29 cellular contexts compared by ENCODE assay signal in the genomic region with DNA sequence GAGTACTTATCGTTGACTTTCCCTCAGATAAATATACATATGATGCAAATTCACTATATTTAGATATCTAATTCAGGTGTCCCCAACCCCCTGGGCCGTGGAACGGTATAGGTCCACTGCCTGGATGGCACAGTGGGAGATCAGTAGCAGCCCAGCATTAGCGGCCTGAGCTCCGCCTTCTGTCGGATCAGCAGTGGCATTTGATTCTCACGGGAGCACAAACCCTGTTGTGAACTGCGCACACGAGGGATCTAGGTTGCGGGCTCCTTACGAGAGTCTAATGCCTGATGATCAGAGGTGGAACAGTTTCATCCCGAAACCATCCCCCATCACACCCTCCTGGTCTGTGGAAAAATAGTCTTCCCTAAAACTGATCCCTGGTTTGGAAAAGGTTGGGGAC.
"Had no signal": no experiment of that assay in that cellular context is flagged by ENCODE, and none has a peak within 500 bp of the region (broad histone marks: within the 10 kb centered on the region; RNA-seq: fewer than 3 reads in every experiment).

No MANE protein-coding gene starts in this region.

- H3K9me3 Mint-ChIP-seq: activated naive CD4-positive, alpha-beta T cell treated with anti-CD3 and anti-CD28 coated beads, Interleukin-2, amount 10 ng/mL, durations not matched to agents 7 days and 5 days; activated naive CD8-positive, alpha-beta T cell treated with anti-CD3 and anti-CD28 coated beads, Interleukin-2, amount 10 ng/mL, durations not matched to agents 7 days and 5 days; activated T-cell treated with anti-CD3 and anti-CD28 coated beads, Interleukin-2, amount 50 U/mL, for 24 hours; effector memory CD8-positive, alpha-beta T cell; immature natural killer cell; mesothelial cell of epicardium; naive thymus-derived CD4-positive, alpha-beta T cell; stimulated activated naive B cell treated with anti-CD40 and anti-IgM and Interleukin-4, amounts not matched to agents 10 μg/mL and 1 μg/mL and 100 μg/mL, for 72 hours had no signal

- H3K27ac ChIP-seq: brain microvascular endothelial cell, heart left ventricle, pancreas, prostate gland, sigmoid colon, stomach, tibial nerve had no signal

- H3K4me1 Mint-ChIP-seq: immature natural killer cell; mesothelial cell of epicardium; stimulated activated naive B cell treated with anti-CD40 and anti-IgM and Interleukin-4, amounts not matched to agents 10 μg/mL and 1 μg/mL and 100 μg/mL, for 72 hours had no signal

- H3K36me3 Mint-ChIP-seq: immature natural killer cell; mesothelial cell of epicardium; stimulated activated naive B cell treated with anti-CD40 and anti-IgM and Interleukin-4, amounts not matched to agents 10 μg/mL and 1 μg/mL and 100 μg/mL, for 72 hours had no signal

- H3K27me3 ChIP-seq: brain microvascular endothelial cell, heart left ventricle, pancreas, tibial nerve had no signal

- DNase-seq: activated CD4-positive, alpha-beta T cell treated with anti-CD3 and anti-CD28 coated beads for 4 hours; activated CD4-positive, alpha-beta T cell treated with anti-CD3 and anti-CD28 coated beads, Interleukin-2, amount 50 U/mL, for 48 hours; activated CD8-positive, alpha-beta memory T cell treated with anti-CD3 and anti-CD28 coated beads, Interleukin-2, amount 50 U/mL, for 48 hours; activated gamma-delta T cell; activated naive CD4-positive, alpha-beta T cell treated with anti-CD3 and anti-CD28 coated beads, Interleukin-2, amount 10 ng/mL, durations not matched to agents 7 days and 5 days; activated naive CD8-positive, alpha-beta T cell treated with anti-CD3 and anti-CD28 coated beads, Interleukin-2, amount 10 ng/mL, durations not matched to agents 7 days and 5 days; activated T-cell treated with anti-CD3 and anti-CD28 coated beads, Interleukin-2, amount 50 U/mL, for 24 hours; brain microvascular endothelial cell; caudate nucleus; cortex of kidney; effector memory CD8-positive, alpha-beta T cell; erythroblast; foreskin fibroblast; heart left ventricle; hypothalamus; immature natural killer cell; kidney; left colon; mammary epithelial cell; naive thymus-derived CD4-positive, alpha-beta T cell; pancreas; sigmoid colon; small intestine; stimulated activated CD4-positive, alpha-beta T cell treated with anti-CD3 and anti-CD28 coated beads, Interleukin-4, amount 100 ng/mL, for 4 hours; stimulated activated naive B cell treated with anti-CD40 and anti-IgM and Interleukin-4, amounts not matched to agents 10 μg/mL and 1 μg/mL and 100 μg/mL, for 72 hours; stomach had no signal

- H3K27ac Mint-ChIP-seq: activated naive CD4-positive, alpha-beta T cell treated with anti-CD3 and anti-CD28 coated beads, Interleukin-2, amount 10 ng/mL, durations not matched to agents 7 days and 5 days; activated naive CD8-positive, alpha-beta T cell treated with anti-CD3 and anti-CD28 coated beads, Interleukin-2, amount 10 ng/mL, durations not matched to agents 7 days and 5 days; activated T-cell treated with anti-CD3 and anti-CD28 coated beads, Interleukin-2, amount 50 U/mL, for 24 hours; effector memory CD8-positive, alpha-beta T cell; immature natural killer cell; mesothelial cell of epicardium; naive thymus-derived CD4-positive, alpha-beta T cell; stimulated activated naive B cell treated with anti-CD40 and anti-IgM and Interleukin-4, amounts not matched to agents 10 μg/mL and 1 μg/mL and 100 μg/mL, for 72 hours had no signal

- H3K4me3 ChIP-seq: heart left ventricle, pancreas, prostate gland, sigmoid colon, stomach, tibial nerve had no signal

- H3K4me1 ChIP-seq: heart left ventricle, pancreas, prostate gland, sigmoid colon, stomach, tibial nerve had no signal

- H3K27me3 Mint-ChIP-seq: activated naive CD4-positive, alpha-beta T cell treated with anti-CD3 and anti-CD28 coated beads, Interleukin-2, amount 10 ng/mL, durations not matched to agents 7 days and 5 days; activated naive CD8-positive, alpha-beta T cell treated with anti-CD3 and anti-CD28 coated beads, Interleukin-2, amount 10 ng/mL, durations not matched to agents 7 days and 5 days; effector memory CD8-positive, alpha-beta T cell; stimulated activated naive B cell treated with anti-CD40 and anti-IgM and Interleukin-4, amounts not matched to agents 10 μg/mL and 1 μg/mL and 100 μg/mL, for 72 hours had no signal

- H3K9me3 ChIP-seq: heart left ventricle, pancreas, prostate gland, sigmoid colon, stomach, tibial nerve had no signal

- H3K36me3 ChIP-seq: brain microvascular endothelial cell, pancreas, prostate gland, sigmoid colon, stomach, tibial nerve had no signal

- H3K4me3 Mint-ChIP-seq: activated naive CD4-positive, alpha-beta T cell treated with anti-CD3 and anti-CD28 coated beads, Interleukin-2, amount 10 ng/mL, durations not matched to agents 7 days and 5 days; activated naive CD8-positive, alpha-beta T cell treated with anti-CD3 and anti-CD28 coated beads, Interleukin-2, amount 10 ng/mL, durations not matched to agents 7 days and 5 days; activated T-cell treated with anti-CD3 and anti-CD28 coated beads, Interleukin-2, amount 50 U/mL, for 24 hours; effector memory CD8-positive, alpha-beta T cell; immature natural killer cell; mesothelial cell of epicardium; naive thymus-derived CD4-positive, alpha-beta T cell; stimulated activated naive B cell treated with anti-CD40 and anti-IgM and Interleukin-4, amounts not matched to agents 10 μg/mL and 1 μg/mL and 100 μg/mL, for 72 hours had no signal
